ENCODE assay signal across 8 cellular contexts in the genomic region with DNA sequence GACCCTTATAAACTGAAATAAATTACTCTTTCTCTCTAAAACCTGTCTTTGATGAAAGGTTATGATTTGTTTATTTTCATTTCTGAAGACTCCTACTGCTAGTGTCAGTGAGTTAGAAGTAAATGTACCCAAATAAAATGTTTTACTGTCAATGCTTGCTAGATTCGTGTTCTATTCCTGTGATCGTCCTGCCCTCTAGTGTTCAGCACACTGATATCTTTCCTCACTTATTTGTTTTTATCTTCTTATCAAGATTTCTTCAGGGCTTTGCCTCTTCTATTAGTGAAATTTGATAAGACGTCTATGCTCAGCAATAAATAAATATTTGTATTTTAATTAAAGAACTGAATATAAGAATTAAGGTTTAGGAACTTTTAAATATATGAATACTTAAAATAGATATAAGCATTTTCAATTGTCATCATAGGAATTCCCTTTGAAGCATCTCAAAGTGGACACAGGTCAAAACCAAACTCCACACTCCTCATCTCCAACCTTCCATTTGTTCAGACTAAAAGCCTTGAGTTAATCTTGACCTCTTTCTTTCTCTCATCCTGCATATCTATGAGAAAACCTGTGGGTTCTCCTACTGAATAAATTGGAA.
DNase-seq lines count a peak whose midpoint lies in the region; ATAC-seq and TF ChIP-seq lines count a peak whose summit lies in the region.

No MANE protein-coding gene starts in this region.

- no peaks in the 10 kb centered on the region for H3K27me3 Mint-ChIP-seq in stimulated activated memory B cell treated with anti-CD40 and anti-IgM and Interleukin-4, amounts not matched to agents 10 μg/mL and 1 μg/mL and 100 μg/mL, for 72 hours

- H3K9me3 ChIP-seq in Panc1 (ENCODE audit: control insufficient read depth, insufficient read depth, low read depth, low read length) (no peaks in the 10 kb centered on the region), testis (no peaks in the 10 kb centered on the region), transverse colon (no peaks in the 10 kb centered on the region)

- in situ Hi-C loops in Panc1 (cut with HindIII; ENCODE audit: low pct_unique_long_range_greater_than_20kb, low sequenced_read_pairs) = no loop called here
- in situ Hi-C loops in transverse colon (cut with MboI; ENCODE audit: low pct_ligation_motif_present in 1 of 4, low pct_unique_long_range_greater_than_20kb in 1 of 4, low sequenced_read_pairs in 3 of 4) = no loop called here

- no peaks in the 10 kb centered on the region for H3K4me1 Mint-ChIP-seq in stimulated activated memory B cell treated with anti-CD40 and anti-IgM and Interleukin-4, amounts not matched to agents 10 μg/mL and 1 μg/mL and 100 μg/mL, for 72 hours

- H3K27ac Mint-ChIP-seq in stimulated activated memory B cell treated with anti-CD40 and anti-IgM and Interleukin-4, amounts not matched to agents 10 μg/mL and 1 μg/mL and 100 μg/mL, for 72 hours = no peak overlapping the region

- 23 to 28% methylated on average over 3 of the region's 3 CpGs for WGBS in testis, 2 donors
- 1 to 2% methylated on average over 3 of the region's 3 CpGs for WGBS in transverse colon (ENCODE audit: low coverage in 1 of 2), 2 donors

- no TSS peak for BruUV-seq in Panc1 (replicated peaks; lab: Mats Ljungman, UMichigan)

- TF ChIP-seq CTCF in Panc1 (IDR thresholded peaks at IDR 0.05) = peak; percentile 64; the same call in 1 of the 2 replicates
- peak; percentile 61 for TF ChIP-seq CTCF in fibroblast of mammary gland (conservative IDR thresholded peaks at IDR 0.05; ENCODE audit: control insufficient read depth, insufficient read depth, low read depth, low read length)
- peak in 2 of 3 experiments; percentile 46 to 53 for TF ChIP-seq CTCF in testis (IDR thresholded peaks at IDR 0.05)
- peak in 2 of 5 experiments; percentile 25 to 26 for TF ChIP-seq CTCF in transverse colon (IDR thresholded peaks at IDR 0.05)

- no peaks in the 10 kb centered on the region for H3K36me3 ChIP-seq in Panc1 (ENCODE audit: control insufficient read depth, insufficient read depth, low read length)
- H3K36me3 ChIP-seq in testis (ENCODE audit: low read depth, missing control alignments) = no peaks in the 10 kb centered on the region
- no peaks in the 10 kb centered on the region for H3K36me3 ChIP-seq in transverse colon

- intact Hi-C loops in Panc1 (cut with micrococcal nuclease; ENCODE audit: unreplicated experiment) (loop anchor here (5.0 kb wide), 1 partner anchor 81 kb away; no protein-coding TSS in a partner anchor), testis (cut with DNase I; ENCODE audit: low total_unique reads) (no loop called here), transverse colon (cut with DNase I; ENCODE audit: low total_unique reads) (no loop called here)

- TF ChIP-seq EP300 in transverse colon (IDR thresholded peaks at IDR 0.05; ENCODE audit: low read depth) = no peak

- no peaks in the 10 kb centered on the region for H3K36me3 Mint-ChIP-seq in stimulated activated memory B cell treated with anti-CD40 and anti-IgM and Interleukin-4, amounts not matched to agents 10 μg/mL and 1 μg/mL and 100 μg/mL, for 72 hours

- POLR2A ChIA-PET in Panc1 (lab: Charles Lee) = no interaction called here

- no peak overlapping the region for H3K27ac ChIP-seq in Panc1 (ENCODE audit: low read length)
- no peak overlapping the region for H3K27ac ChIP-seq in testis
- H3K27ac ChIP-seq in transverse colon = no peak overlapping the region

- no peaks in the 10 kb centered on the region for H3K4me1 ChIP-seq in Panc1 (ENCODE audit: control insufficient read depth, insufficient read depth, low read length)
- no peaks in the 10 kb centered on the region for H3K4me1 ChIP-seq in testis
- no peaks in the 10 kb centered on the region for H3K4me1 ChIP-seq in transverse colon

- H3K4me3 ChIP-seq in Panc1 (ENCODE audit: low read depth in 2 of 2, low read length in 2 of 2) (no peak overlapping the region), fibroblast of mammary gland (ENCODE audit: control insufficient read depth, low read depth, low read length) (no peak overlapping the region), testis (no peak overlapping the region), transverse colon (no peak overlapping the region)

- H3K4me3 Mint-ChIP-seq in stimulated activated memory B cell treated with anti-CD40 and anti-IgM and Interleukin-4, amounts not matched to agents 10 μg/mL and 1 μg/mL and 100 μg/mL, for 72 hours = no peak overlapping the region

- ATAC-seq in HG03342 (IDR thresholded peaks at IDR 0.05; ENCODE audit: unreplicated experiment) (peak; percentile 46), Panc1 (no peak), GM19397 (IDR thresholded peaks at IDR 0.05; ENCODE audit: unreplicated experiment) (no peak)
- ATAC-seq in stimulated activated memory B cell treated with anti-CD40 and anti-IgM and Interleukin-4, amounts not matched to agents 10 μg/mL and 1 μg/mL and 100 μg/mL, for 72 hours = no peak

- peaks cover 6% of the 10 kb centered on the region for H3K9me3 Mint-ChIP-seq in stimulated activated memory B cell treated with anti-CD40 and anti-IgM and Interleukin-4, amounts not matched to agents 10 μg/mL and 1 μg/mL and 100 μg/mL, for 72 hours

- TF ChIP-seq POLR2A in testis (IDR thresholded peaks at IDR 0.05) (no peak), transverse colon (IDR thresholded peaks at IDR 0.05) (no peak)

- CTCF ChIA-PET in Panc1 (lab: Charles Lee) = no interaction called here

- no peaks in the 10 kb centered on the region for H3K27me3 ChIP-seq in Panc1 (ENCODE audit: control insufficient read depth, insufficient read depth, low read length)
- H3K27me3 ChIP-seq in testis = no peaks in the 10 kb centered on the region
- no peaks in the 10 kb centered on the region for H3K27me3 ChIP-seq in transverse colon

- DNase-seq in DMS114 treated with DMSO at 0.1 percent for 48 hours (lab: John Stamatoyannopoulos, UW; ENCODE audit: unreplicated experiment) (peak; percentile 76), Panc1 (ENCODE audit: low read depth, low spot score) (peak; percentile 8), fibroblast of mammary gland (ENCODE audit: low read depth) (peak; percentile 60), testis (peak; percentile 25), transverse colon (no peak)
